26 cellular contexts compared by ENCODE assay signal in the genomic region with DNA sequence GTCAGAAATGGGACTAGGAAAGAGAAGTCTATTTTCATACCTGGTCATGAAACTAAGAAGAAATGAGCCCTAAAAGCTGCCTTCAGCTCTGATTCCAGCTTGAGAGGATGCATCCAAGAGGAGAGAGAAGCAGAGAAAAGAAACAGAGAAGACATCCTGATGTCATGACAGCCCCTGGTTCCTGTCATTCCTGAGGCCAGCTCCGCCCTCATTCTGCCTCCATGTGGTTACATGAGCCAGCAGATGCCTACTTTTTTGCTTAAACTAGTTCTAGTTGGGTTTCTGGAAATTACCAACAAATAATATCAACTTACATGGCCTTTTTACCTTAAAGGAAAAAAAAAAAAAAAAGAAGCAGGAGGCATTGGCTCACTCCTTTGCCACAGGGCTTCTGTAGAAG. TPM values are rescaled to one million over a fixed set of nuclear protein-coding genes. Genes with fewer than 3 reads are reported as not detected.
DNase-seq lines count a peak whose midpoint lies in the region; ATAC-seq lines count a peak whose summit lies in the region.
"Had no signal": no experiment of that assay in that cellular context is flagged by ENCODE, and none has a peak within 500 bp of the region (broad histone marks: within the 10 kb centered on the region; RNA-seq: fewer than 3 reads in every experiment).

No MANE protein-coding gene starts in this region.

- no peaks in the 10 kb centered on the region for H4K20me1 ChIP-seq in GM23248 (ENCODE audit: insufficient read depth)

- H3K9me3 ChIP-seq in GM23248 (ENCODE audit: low read depth) (no peaks in the 10 kb centered on the region), thymus (ENCODE audit: control insufficient read depth) (no peaks in the 10 kb centered on the region)

- H3K4me2 ChIP-seq in GM23248 (ENCODE audit: unreplicated experiment) = no peak overlapping the region

- H3K27me3 Mint-ChIP-seq in activated naive CD4-positive, alpha-beta T cell treated with anti-CD3 and anti-CD28 coated beads, Interleukin-2, amount 50 U/mL, for 24 hours = no peaks in the 10 kb centered on the region
- no peaks in the 10 kb centered on the region for H3K27me3 Mint-ChIP-seq in central memory CD8-positive, alpha-beta T cell
- H3K27me3 Mint-ChIP-seq: activated CD4-positive, alpha-beta T cell treated with anti-CD3 and anti-CD28 coated beads, Interleukin-2, amount 10 ng/mL, durations not matched to agents 7 days and 5 days had no signal

- H3K27ac ChIP-seq in GM23248 = no peak overlapping the region
- peak overlapping the region; percentile 88 for H3K27ac ChIP-seq in thymus (ENCODE audit: low read depth)
- H3K27ac ChIP-seq: RWPE1, SK-N-MC, VCaP had no signal

- peaks cover 5% of the 10 kb centered on the region for H3K36me3 Mint-ChIP-seq in activated naive CD4-positive, alpha-beta T cell treated with anti-CD3 and anti-CD28 coated beads, Interleukin-2, amount 50 U/mL, for 24 hours
- H3K36me3 Mint-ChIP-seq in central memory CD8-positive, alpha-beta T cell (ENCODE audit: insufficient read depth) = no peaks in the 10 kb centered on the region

- peak overlapping the region; percentile 39 for H3K4me3 Mint-ChIP-seq in activated naive CD4-positive, alpha-beta T cell treated with anti-CD3 and anti-CD28 coated beads, Interleukin-2, amount 50 U/mL, for 24 hours
- no peak overlapping the region for H3K4me3 Mint-ChIP-seq in central memory CD8-positive, alpha-beta T cell
- H3K4me3 Mint-ChIP-seq: activated CD4-positive, alpha-beta T cell treated with anti-CD3 and anti-CD28 coated beads, Interleukin-2, amount 10 ng/mL, durations not matched to agents 7 days and 5 days; CD14-positive monocyte; T-helper 2 cell treated with Interferon-gamma antibody and Interleukin-4, amounts not matched to agents 5 μg/mL and 100 μg/mL, for 36 hours had no signal

- H3K27me3 ChIP-seq in GM23248 (replicated peaks; ENCODE audit: insufficient read depth) (peaks cover 4% of the 10 kb centered on the region; the same call in 1 of the 2 replicates), thymus (ENCODE audit: control insufficient read depth, insufficient read depth) (no peaks in the 10 kb centered on the region)

- in situ Hi-C loops in GM23248 (cut with MboI) = no loop called here

- ATAC-seq in central memory CD8-positive, alpha-beta T cell (replicated peaks; ENCODE audit: extremely low read depth, poor library complexity, severe bottlenecking) = no peak
- ATAC-seq in GM21576 (IDR thresholded peaks at IDR 0.05; ENCODE audit: unreplicated experiment) = no peak
- ATAC-seq: left lobe of liver had no signal

- H3K4me1 ChIP-seq in GM23248 (ENCODE audit: insufficient read depth) (no peaks in the 10 kb centered on the region), thymus (ENCODE audit: control insufficient read depth, insufficient read depth, low read length) (peaks cover 43% of the 10 kb centered on the region)

- H3K4me3 ChIP-seq in GM23248 (no peak overlapping the region), thymus (ENCODE audit: low read length) (no peak overlapping the region)
- H3K4me3 ChIP-seq: SK-N-MC had no signal

- H3K4me1 Mint-ChIP-seq in activated naive CD4-positive, alpha-beta T cell treated with anti-CD3 and anti-CD28 coated beads, Interleukin-2, amount 50 U/mL, for 24 hours = peaks cover 87% of the 10 kb centered on the region
- H3K4me1 Mint-ChIP-seq in central memory CD8-positive, alpha-beta T cell = peaks cover 89% of the 10 kb centered on the region

- no peak overlapping the region for H2AFZ ChIP-seq in GM23248

- DNase-seq in activated naive CD4-positive, alpha-beta T cell treated with anti-CD3 and anti-CD28 coated beads, Interleukin-2, amount 50 U/mL, for 16 hours = no peak
- DNase-seq in GM23248 (peak; percentile 28), inferior parietal cortex (ENCODE audit: extremely low spot score) (no peak)
- DNase-seq in central memory CD8-positive, alpha-beta T cell (ENCODE audit: low spot score in 2 of 2) = no peak
- DNase-seq in stimulated activated naive CD4-positive, alpha-beta T cell (lab: John Stamatoyannopoulos, UW) = no peak
- DNase-seq: activated CD8-positive, alpha-beta memory T cell treated with anti-CD3 and anti-CD28 coated beads, Interleukin-2, amount 50 U/mL, for 4 hours; DMS153; GOT3; IMR-90; mesenchymal stem cell; NCI-H1105 treated with DMSO at 0.1 percent for 48 hours; NCI-H2081; NCI-H82; occipital lobe; small intestine had no signal

- no peaks in the 10 kb centered on the region for H3K36me3 ChIP-seq in GM23248 (ENCODE audit: low read depth)
- H3K36me3 ChIP-seq in thymus (ENCODE audit: control insufficient read depth, insufficient read depth) = no peaks in the 10 kb centered on the region

- H3K9me2 ChIP-seq in GM23248 (ENCODE audit: insufficient read depth) = peaks cover 5% of the 10 kb centered on the region; the same call in 1 of the 2 replicates

- no peak overlapping the region for H3K9ac ChIP-seq in GM23248

- peak overlapping the region; percentile 78 for H3K27ac Mint-ChIP-seq in activated naive CD4-positive, alpha-beta T cell treated with anti-CD3 and anti-CD28 coated beads, Interleukin-2, amount 50 U/mL, for 24 hours
- peak overlapping the region; percentile 77 for H3K27ac Mint-ChIP-seq in central memory CD8-positive, alpha-beta T cell (ENCODE audit: low read depth)

- no peaks in the 10 kb centered on the region for H3K79me2 ChIP-seq in GM23248 (ENCODE audit: insufficient read depth)

- peaks cover 4% of the 10 kb centered on the region for H3K9me3 Mint-ChIP-seq in activated naive CD4-positive, alpha-beta T cell treated with anti-CD3 and anti-CD28 coated beads, Interleukin-2, amount 50 U/mL, for 24 hours
- H3K9me3 Mint-ChIP-seq in central memory CD8-positive, alpha-beta T cell = peaks cover 8% of the 10 kb centered on the region

- no peaks in the 10 kb centered on the region for H3F3A ChIP-seq in GM23248 (ENCODE audit: insufficient read depth)

- WGBS in GM23248 (ENCODE audit: low coverage in 1 of 2, low lambda C conversion rate in 2 of 2, missing lambda C conversion rate in 2 of 2), 2 experiments = 39 to 57% methylated on average over 1 of the region's 1 CpG
- WGBS in thymus = 91% methylated on average over 1 of the region's 1 CpG

RNA-seq across cellular contexts. Expression of gene ACKR3, which starts 14.1 kb away (rescaled TPM):
- 6.1 and 10.1 TPM in 2 replicates for total RNA-seq in GM23248 (2014; rRNA removed; shearing (Covaris generic))
- 8.5 and 10.4 TPM in 2 replicates for polyA plus RNA-seq in GM23248 (2016; fragmentation: Nextera tagmentation; extraction: Ambion mirVana)
- 13.9 TPM for polyA plus RNA-seq in thymus
- total RNA-seq: epithelial cell of proximal tubule, IMR-90 had no signal
- polyA plus RNA-seq: IMR-90 had no signal
